In the genomic region with DNA sequence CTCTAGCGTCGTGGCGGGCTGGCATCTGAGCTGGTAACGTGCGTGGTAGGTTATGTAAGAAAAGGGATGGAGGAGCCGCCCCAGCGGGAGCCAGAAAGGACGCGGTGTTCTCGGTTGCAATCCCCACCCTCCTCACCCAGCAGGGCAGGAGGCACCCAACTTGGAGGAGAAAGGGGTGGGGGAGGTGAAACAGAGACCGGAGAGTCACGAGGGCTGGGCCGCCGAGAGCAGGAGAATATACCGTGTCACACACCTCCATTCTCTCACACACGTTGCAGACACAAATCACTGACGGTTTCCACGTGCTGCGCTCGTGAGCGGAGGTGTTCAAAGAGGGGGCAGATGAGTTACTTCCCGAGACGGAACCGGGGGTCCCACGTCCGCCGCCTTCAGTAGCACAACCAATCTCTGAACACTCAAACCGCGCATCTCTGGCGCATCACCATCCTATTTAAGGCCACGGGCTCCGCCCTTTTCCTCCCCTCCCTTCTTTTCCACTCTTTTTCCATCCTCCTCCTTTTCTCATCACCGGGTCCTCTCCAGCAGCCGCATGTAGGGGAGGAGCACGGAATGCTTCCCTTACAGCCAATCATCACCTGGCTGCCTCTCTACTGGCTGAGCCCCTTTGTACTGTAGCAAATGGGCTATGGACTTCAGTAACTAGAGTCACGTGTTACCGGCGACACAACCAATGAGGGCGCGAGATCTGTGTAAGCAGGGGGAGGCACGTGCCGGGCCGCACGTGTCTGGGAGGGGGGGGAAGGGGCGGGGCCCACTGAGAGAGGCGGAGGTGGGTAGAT, we compare ENCODE assay signal across 8 cellular contexts. TPM values are rescaled to one million over a fixed set of nuclear protein-coding genes. Genes with fewer than 3 reads are reported as not detected.
DNase-seq lines count a peak whose midpoint lies in the region; ATAC-seq and TF ChIP-seq lines count a peak whose summit lies in the region.

A gene with protein sequence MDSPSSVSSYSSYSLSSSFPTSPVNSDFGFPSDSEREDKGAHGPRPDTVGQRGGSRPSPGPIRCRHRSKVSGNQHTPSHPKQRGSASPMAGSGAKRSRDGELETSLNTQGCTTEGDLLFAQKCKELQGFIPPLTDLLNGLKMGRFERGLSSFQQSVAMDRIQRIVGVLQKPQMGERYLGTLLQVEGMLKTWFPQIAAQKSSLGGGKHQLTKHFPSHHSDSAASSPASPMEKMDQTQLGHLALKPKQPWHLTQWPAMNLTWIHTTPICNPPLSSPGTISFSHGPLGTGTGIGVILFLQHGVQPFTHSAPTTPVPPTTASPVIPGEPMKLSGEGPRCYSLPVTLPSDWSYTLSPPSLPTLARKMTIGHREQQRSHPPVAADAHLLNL (plus strand): TSS at position 797 of the 800 bp plus-strand sequence. CDS start 714 bp downstream, outside the sequence.

- in situ Hi-C loops in transverse colon (cut with MboI; ENCODE audit: low pct_ligation_motif_present in 1 of 4, low pct_unique_long_range_greater_than_20kb in 1 of 4, low sequenced_read_pairs in 3 of 4): no loop called here

- peak within 1 kb of the TSS in 9 of 10 experiments; percentile 1 to 56 (median 38); a peak in 15 of 20 replicates for H3K4me3 ChIP-seq in BLaER1 treated with 17β-estradiol and CSF1 and Interleukin-3, amounts not matched to agents 10 nM and 100 nM
- H3K4me3 ChIP-seq in ascending aorta (peak within 1 kb of the TSS; percentile 67 to 85), transverse colon (peak within 1 kb of the TSS; percentile 28 to 60 (median 42))

- H3K4me2 ChIP-seq in BLaER1 treated with 17β-estradiol and CSF1 and Interleukin-3, amounts not matched to agents 10 nM and 100 nM: peak within 1 kb of the TSS; percentile 48 to 85 (median 73)

- 0 to 6% methylated on average over 11 to 46 of the region's 46 CpGs for WGBS in transverse colon (ENCODE audit: low coverage in 1 of 2), 2 donors

- H3K9me3 ChIP-seq in BLaER1 treated with 17β-estradiol and CSF1 and Interleukin-3, amounts not matched to agents 10 nM and 100 nM (replicated peaks in 1 of 11): peaks cover 0 to 4% (median 0%) of the 10 kb centered on the region in 11 experiments; a peak in 1 of 22 replicates
- H3K9me3 ChIP-seq in ascending aorta (no peaks in the 10 kb centered on the region), transverse colon (no peaks in the 10 kb centered on the region)

- intact Hi-C loops in ascending aorta (cut with DNase I) (loop anchor here (1.0 to 5.0 kb wide), 7 partner anchors 9 to 215 kb away; partner anchors contain the start of genes ANP32E, APH1A, MRPS21 and PRPF3), left ventricle myocardium superior (cut with micrococcal nuclease) (no loop called here), transverse colon (cut with DNase I; ENCODE audit: low total_unique reads) (no loop called here)

- H3K36me3 ChIP-seq in BLaER1 treated with 17β-estradiol and CSF1 and Interleukin-3, amounts not matched to agents 10 nM and 100 nM: no peaks in the 10 kb centered on the region
- peaks cover 4 to 8% of the 10 kb centered on the region in 2 donors for H3K36me3 ChIP-seq in ascending aorta
- H3K36me3 ChIP-seq in transverse colon: no peaks in the 10 kb centered on the region

- TF ChIP-seq POLR2A in transverse colon (IDR thresholded peaks at IDR 0.05): peak; percentile 68

- no peaks in the 10 kb centered on the region for H4K20me1 ChIP-seq in BLaER1 treated with 17β-estradiol and CSF1 and Interleukin-3, amounts not matched to agents 10 nM and 100 nM

- ATAC-seq in GM21825 (IDR thresholded peaks at IDR 0.05; ENCODE audit: unreplicated experiment) (peak; percentile 63), left ventricle myocardium superior (peak; percentile 96)

- peak; percentile 84 for TF ChIP-seq EP300 in transverse colon (IDR thresholded peaks at IDR 0.05; ENCODE audit: low read depth)

- TF ChIP-seq CTCF in ascending aorta (IDR thresholded peaks at IDR 0.05): no peak
- TF ChIP-seq CTCF in transverse colon (IDR thresholded peaks at IDR 0.05): no peak

- DNase-seq in NCI-H1417 (lab: John Stamatoyannopoulos, UW) (peak; percentile 98 to 100 (median 100)), T-helper 2 cell (peak; percentile 47 to 95 (median 71)), ascending aorta (ENCODE audit: low spot score in 2 of 2) (peak; percentile 93 to 98), left ventricle myocardium superior (peak; percentile 93), pons (ENCODE audit: low spot score) (peak; percentile 97), transverse colon (peak; percentile 82)

- H3K27me3 ChIP-seq in BLaER1 treated with 17β-estradiol and CSF1 and Interleukin-3, amounts not matched to agents 10 nM and 100 nM: peaks cover 7 to 17% (median 12%) of the 10 kb centered on the region in 11 experiments; a peak in 18 of 22 replicates
- H3K27me3 ChIP-seq in ascending aorta (no peaks in the 10 kb centered on the region), transverse colon (no peaks in the 10 kb centered on the region)

- peak within 1 kb of the TSS; percentile 8 to 73 (median 62); a peak in 20 of 22 replicates for H3K9ac ChIP-seq in BLaER1 treated with 17β-estradiol and CSF1 and Interleukin-3, amounts not matched to agents 10 nM and 100 nM

- peaks cover 7 to 13% (median 9%) of the 10 kb centered on the region in 10 experiments; a peak in 16 of 20 replicates for H3K4me1 ChIP-seq in BLaER1 treated with 17β-estradiol and CSF1 and Interleukin-3, amounts not matched to agents 10 nM and 100 nM
- H3K4me1 ChIP-seq in ascending aorta (peaks cover 0 to 18% of the 10 kb centered on the region in 2 donors), transverse colon (peaks cover 15 to 41% (median 24%) of the 10 kb centered on the region in 4 donors)

- H3K27ac ChIP-seq in BLaER1 treated with 17β-estradiol and CSF1 and Interleukin-3, amounts not matched to agents 10 nM and 100 nM: peak within 1 kb of the TSS in 8 of 11 experiments; percentile 6 to 47 (median 34); a peak in 9 of 22 replicates
- peak within 1 kb of the TSS; percentile 79 to 92 for H3K27ac ChIP-seq in ascending aorta
- peak within 1 kb of the TSS; percentile 82 to 91 (median 90) for H3K27ac ChIP-seq in transverse colon

RNA-seq across cellular contexts. Expression of the gene that starts here (rescaled TPM):
- total RNA-seq in ascending aorta: 0.64 TPM
- 15.4 TPM for total RNA-seq in left ventricle myocardium superior
- 1 to 10 TPM in 3 of 4 donors, under 1 TPM in 1; 0.60 to 4.5 (median 1.5) TPM for total RNA-seq in transverse colon

Comparison
In these comparisons a context has a peak if more than half of its experiments do, and no peak if none do; other contexts are left out.
1. Peak in every context shown above with its lines: DNase-seq, ATAC-seq, H3K4me3 ChIP-seq and H3K27ac ChIP-seq.
2. Peak in DNase-seq, H3K4me3 ChIP-seq and H3K27ac ChIP-seq in ascending aorta; RNA of the gene not detected or under 1 TPM.
3. H3K27ac ChIP-seq: peak in every context shown above with its lines; median percentile 90 in transverse colon; 86 in ascending aorta; 34 in BLaER1 treated with 17β-estradiol and CSF1 and Interleukin-3, amounts not matched to agents 10 nM and 100 nM.